ENCODE assay signal across 1 cellular context in genomic region chr15:40909662-40910625, GRCh38.
TF ChIP-seq lines count a peak whose summit lies in the region.

No MANE protein-coding gene starts in this region.

TF ChIP-seq in HepG2, 621 proteins besides CTCF, POLR2A, EP300 and RAD21 (continued from another document):
- TF ChIP-seq HIC2 (CRISPR knock-in tag; IDR thresholded peaks at IDR 0.05; ENCODE audit: low read depth) (peak; percentile 99), NR2F1 (CRISPR knock-in tag; IDR thresholded peaks at IDR 0.05) (peak; percentile 57; a peak in 1 of 4 replicates), RARA (CRISPR knock-in tag; IDR thresholded peaks at IDR 0.05) (peak; percentile 78), LCORL (IDR thresholded peaks at IDR 0.05) (no peak), LCORL (CRISPR knock-in tag; IDR thresholded peaks at IDR 0.05) (peak; percentile 62)
TF ChIP-seq in HepG2: peak in this region for 60.
